ENCODE assay signal across 18 cellular contexts in genomic region chr22:43869001-43869400, GRCh38. TPM values are rescaled to one million over a fixed set of nuclear protein-coding genes. Genes with fewer than 3 reads are reported as not detected.
"Had no signal": no experiment of that assay in that cellular context is flagged by ENCODE, and none has a peak within 500 bp of the region (broad histone marks: within the 10 kb centered on the region; RNA-seq: fewer than 3 reads in every experiment).

No MANE protein-coding gene starts in this region.

RNA-seq across cellular contexts. Expression of gene SULT4A1, which starts 6.7 kb away (rescaled TPM):
- total RNA-seq: activated CD4-positive, alpha-beta memory T cell treated with anti-CD3 and anti-CD28 coated beads for 36 hours; activated CD4-positive, alpha-beta T cell treated with anti-CD3 and anti-CD28 coated beads, Interleukin-2, amount 10 ng/mL, durations not matched to agents 24 days and 14 days; activated CD8-positive, alpha-beta memory T cell treated with anti-CD3 and anti-CD28 coated beads for 36 hours; activated CD8-positive, alpha-beta memory T cell treated with anti-CD3 and anti-CD28 coated beads, Interleukin-2, amount 10 ng/mL, durations not matched to agents 7 days and 5 days; activated CD8-positive, alpha-beta T cell treated with anti-CD3 and anti-CD28 coated beads, Interleukin-2, amount 10 ng/mL, durations not matched to agents 7 days and 5 days; activated naive CD4-positive, alpha-beta T cell treated with anti-CD3 and anti-CD28 coated beads for 36 hours; activated T-helper 1 cell treated with anti-CD3 and anti-CD28 coated beads, Interleukin-12 subunit alpha, Interleukin-12 subunit beta, Interleukin-2, Interleukin-4 antibody, amounts not matched to agents 30 ng/mL and 10 ng/mL and 1 ng/mL, durations not matched to agents 14 hours and 24 hours and 36 hours; activated T-helper 2 cell treated with anti-CD3 and anti-CD28 coated beads, Interferon-gamma antibody, Interleukin-2, Interleukin-4, amounts not matched to agents 10 μg/mL and 5 μg/mL and 100 μg/mL, durations not matched to agents 14 hours and 24 hours and 36 hours; aorta; foreskin keratinocyte; gastrocnemius medialis; T-helper 17 cell had no signal
- polyA plus RNA-seq: foreskin keratinocyte had no signal

RNA-seq across cellular contexts. Expression of gene PNPLA5, which starts 22.8 kb away (rescaled TPM):
- total RNA-seq: activated CD4-positive, alpha-beta memory T cell treated with anti-CD3 and anti-CD28 coated beads for 36 hours; activated CD4-positive, alpha-beta T cell treated with anti-CD3 and anti-CD28 coated beads for 36 hours; activated CD4-positive, alpha-beta T cell treated with anti-CD3 and anti-CD28 coated beads, Interleukin-2, amount 10 ng/mL, durations not matched to agents 24 days and 14 days; activated CD8-positive, alpha-beta memory T cell treated with anti-CD3 and anti-CD28 coated beads for 36 hours; activated CD8-positive, alpha-beta memory T cell treated with anti-CD3 and anti-CD28 coated beads, Interleukin-2, amount 10 ng/mL, durations not matched to agents 7 days and 5 days; activated CD8-positive, alpha-beta T cell treated with anti-CD3 and anti-CD28 coated beads, Interleukin-2, amount 10 ng/mL, durations not matched to agents 7 days and 5 days; activated naive CD4-positive, alpha-beta T cell treated with anti-CD3 and anti-CD28 coated beads for 36 hours; activated naive CD8-positive, alpha-beta T cell treated with anti-CD3 and anti-CD28 coated beads for 36 hours; activated T-helper 1 cell treated with anti-CD3 and anti-CD28 coated beads, Interleukin-12 subunit alpha, Interleukin-12 subunit beta, Interleukin-2, Interleukin-4 antibody, amounts not matched to agents 30 ng/mL and 10 ng/mL and 1 ng/mL, durations not matched to agents 14 hours and 24 hours and 36 hours; activated T-helper 2 cell treated with anti-CD3 and anti-CD28 coated beads, Interferon-gamma antibody, Interleukin-2, Interleukin-4, amounts not matched to agents 10 μg/mL and 5 μg/mL and 100 μg/mL, durations not matched to agents 14 hours and 24 hours and 36 hours; adrenal gland; aorta; body of pancreas; esophagus muscularis mucosa; gastrocnemius medialis; heart left ventricle; T-helper 17 cell had no signal
- polyA plus RNA-seq: adrenal gland, heart left ventricle had no signal

RNA-seq across cellular contexts. Expression of gene PNPLA3, which starts 54.6 kb away (rescaled TPM):
- total RNA-seq: T-helper 17 cell had no signal
- polyA plus RNA-seq: aorta had no signal

RNA-seq across cellular contexts. Expression of gene EFCAB6, which starts 56.9 kb away (rescaled TPM):
- total RNA-seq: activated T-helper 1 cell treated with anti-CD3 and anti-CD28 coated beads, Interleukin-12 subunit alpha, Interleukin-12 subunit beta, Interleukin-2, Interleukin-4 antibody, amounts not matched to agents 30 ng/mL and 10 ng/mL and 1 ng/mL, durations not matched to agents 14 hours and 24 hours and 36 hours had no signal
